Comparison of ENCODE assay signal across 26 cellular contexts in genomic region chr11:108866781-108867180, GRCh38.
"Had no signal": no experiment of that assay in that cellular context is flagged by ENCODE, and none has a peak within 500 bp of the region (broad histone marks: within the 10 kb centered on the region; RNA-seq: fewer than 3 reads in every experiment).

No MANE protein-coding gene starts in this region.

- H3K36me3 Mint-ChIP-seq: activated CD4-positive, alpha-beta memory T cell treated with anti-CD3 and anti-CD28 coated beads for 36 hours; activated CD8-positive, alpha-beta memory T cell treated with anti-CD3 and anti-CD28 coated beads, Interleukin-2, amount 10 ng/mL, durations not matched to agents 7 days and 5 days; WTC11 had no signal

- H3K4me3 Mint-ChIP-seq: activated CD4-positive, alpha-beta memory T cell treated with anti-CD3 and anti-CD28 coated beads for 36 hours; activated CD4-positive, alpha-beta T cell treated with anti-CD3 and anti-CD28 coated beads for 36 hours; activated CD4-positive, alpha-beta T cell treated with anti-CD3 and anti-CD28 coated beads, Interleukin-2, amount 10 ng/mL, durations not matched to agents 24 days and 14 days; activated CD8-positive, alpha-beta memory T cell treated with anti-CD3 and anti-CD28 coated beads, Interleukin-2, amount 10 ng/mL, durations not matched to agents 7 days and 5 days; activated CD8-positive, alpha-beta T cell treated with anti-CD3 and anti-CD28 coated beads, Interleukin-2, amount 10 ng/mL, durations not matched to agents 7 days and 5 days; activated naive CD4-positive, alpha-beta T cell treated with anti-CD3 and anti-CD28 coated beads for 36 hours; activated naive CD8-positive, alpha-beta T cell; activated T-helper 1 cell treated with anti-CD3 and anti-CD28 coated beads, Interleukin-12 subunit alpha, Interleukin-12 subunit beta, Interleukin-2, Interleukin-4 antibody, amounts not matched to agents 30 ng/mL and 10 ng/mL and 1 ng/mL, durations not matched to agents 14 hours and 24 hours and 36 hours; WTC11 had no signal

- ATAC-seq: activated CD4-positive, alpha-beta T cell treated with anti-CD3 and anti-CD28 coated beads for 36 hours; activated CD8-positive, alpha-beta memory T cell treated with anti-CD3 and anti-CD28 coated beads, Interleukin-2, amount 10 ng/mL, durations not matched to agents 7 days and 5 days; activated CD8-positive, alpha-beta T cell treated with anti-CD3 and anti-CD28 coated beads, Interleukin-2, amount 10 ng/mL, durations not matched to agents 7 days and 5 days; body of pancreas; WTC11 had no signal

- H3K27me3 Mint-ChIP-seq: activated CD4-positive, alpha-beta memory T cell treated with anti-CD3 and anti-CD28 coated beads for 36 hours; activated CD4-positive, alpha-beta T cell treated with anti-CD3 and anti-CD28 coated beads for 36 hours; activated CD4-positive, alpha-beta T cell treated with anti-CD3 and anti-CD28 coated beads, Interleukin-2, amount 10 ng/mL, durations not matched to agents 24 days and 14 days; activated CD8-positive, alpha-beta memory T cell treated with anti-CD3 and anti-CD28 coated beads, Interleukin-2, amount 10 ng/mL, durations not matched to agents 7 days and 5 days; activated naive CD8-positive, alpha-beta T cell had no signal

- DNase-seq: activated CD4-positive, alpha-beta memory T cell treated with anti-CD3 and anti-CD28 coated beads for 36 hours; activated CD4-positive, alpha-beta T cell treated with anti-CD3 and anti-CD28 coated beads for 36 hours; activated CD4-positive, alpha-beta T cell treated with anti-CD3 and anti-CD28 coated beads, Interleukin-2, amount 10 ng/mL, durations not matched to agents 24 days and 14 days; activated CD4-positive, CD25-positive, alpha-beta regulatory T cell treated with anti-CD3 and anti-CD28 coated beads, Interleukin-2, amount 50 U/mL, for 72 hours; activated CD8-positive, alpha-beta memory T cell treated with anti-CD3 and anti-CD28 coated beads, Interleukin-2, amount 10 ng/mL, durations not matched to agents 7 days and 5 days; activated CD8-positive, alpha-beta memory T cell treated with anti-CD3 and anti-CD28 coated beads, Interleukin-2, amount 50 U/mL, for 4 hours; activated CD8-positive, alpha-beta T cell treated with anti-CD3 and anti-CD28 coated beads, Interleukin-2, amount 10 ng/mL, durations not matched to agents 7 days and 5 days; activated effector memory CD4-positive, alpha-beta T cell treated with anti-CD3 and anti-CD28 coated beads, Interleukin-2, amount 50 U/mL, for 16 hours; activated naive CD4-positive, alpha-beta T cell treated with anti-CD3 and anti-CD28 coated beads for 36 hours; activated T-cell treated with anti-CD3 and anti-CD28 coated beads, Interleukin-2, amount 50 U/mL, for 1 hour; activated T-cell treated with anti-CD3 and anti-CD28 coated beads, Interleukin-2, amount 50 U/mL, for 48 hours; amygdala; aorta; body of pancreas; central memory CD4-positive, alpha-beta T cell; cerebellar nuclear complex; colonic mucosa; effector CD8-positive, alpha-beta T cell; esophagus squamous epithelium; foreskin melanocyte; head of caudate nucleus; T-helper 2 cell had no signal

- H3K9me3 Mint-ChIP-seq: activated CD4-positive, alpha-beta memory T cell treated with anti-CD3 and anti-CD28 coated beads for 36 hours; activated CD4-positive, alpha-beta T cell treated with anti-CD3 and anti-CD28 coated beads, Interleukin-2, amount 10 ng/mL, durations not matched to agents 24 days and 14 days; activated naive CD4-positive, alpha-beta T cell treated with anti-CD3 and anti-CD28 coated beads for 36 hours; activated T-helper 1 cell treated with anti-CD3 and anti-CD28 coated beads, Interleukin-12 subunit alpha, Interleukin-12 subunit beta, Interleukin-2, Interleukin-4 antibody, amounts not matched to agents 30 ng/mL and 10 ng/mL and 1 ng/mL, durations not matched to agents 14 hours and 24 hours and 36 hours; activated T-helper 2 cell treated with anti-CD3 and anti-CD28 coated beads, Interferon-gamma antibody, Interleukin-2, Interleukin-4, amounts not matched to agents 10 μg/mL and 5 μg/mL and 100 μg/mL, durations not matched to agents 14 hours and 24 hours and 36 hours; WTC11 had no signal

- H3K27ac Mint-ChIP-seq: activated CD4-positive, alpha-beta memory T cell treated with anti-CD3 and anti-CD28 coated beads for 36 hours; activated CD4-positive, alpha-beta T cell treated with anti-CD3 and anti-CD28 coated beads for 36 hours; activated CD4-positive, alpha-beta T cell treated with anti-CD3 and anti-CD28 coated beads, Interleukin-2, amount 10 ng/mL, durations not matched to agents 24 days and 14 days; activated CD8-positive, alpha-beta memory T cell treated with anti-CD3 and anti-CD28 coated beads, Interleukin-2, amount 10 ng/mL, durations not matched to agents 7 days and 5 days; activated CD8-positive, alpha-beta T cell treated with anti-CD3 and anti-CD28 coated beads, Interleukin-2, amount 10 ng/mL, durations not matched to agents 7 days and 5 days; activated naive CD4-positive, alpha-beta T cell treated with anti-CD3 and anti-CD28 coated beads for 36 hours; activated naive CD8-positive, alpha-beta T cell; activated T-helper 1 cell treated with anti-CD3 and anti-CD28 coated beads, Interleukin-12 subunit alpha, Interleukin-12 subunit beta, Interleukin-2, Interleukin-4 antibody, amounts not matched to agents 30 ng/mL and 10 ng/mL and 1 ng/mL, durations not matched to agents 14 hours and 24 hours and 36 hours; activated T-helper 2 cell treated with anti-CD3 and anti-CD28 coated beads, Interferon-gamma antibody, Interleukin-2, Interleukin-4, amounts not matched to agents 10 μg/mL and 5 μg/mL and 100 μg/mL, durations not matched to agents 14 hours and 24 hours and 36 hours; WTC11 had no signal
